16 cellular contexts compared by ENCODE assay signal in genomic region chr17:80860703-80861359, GRCh38.
DNase-seq lines count a peak whose midpoint lies in the region; ATAC-seq and TF ChIP-seq lines count a peak whose summit lies in the region.
"Had no signal": no experiment of that assay in that cellular context is flagged by ENCODE, and none has a peak within 500 bp of the region (broad histone marks: within the 10 kb centered on the region; RNA-seq: fewer than 3 reads in every experiment).

No MANE protein-coding gene starts in this region.

- H3K4me3 ChIP-seq in NT2/D1 (ENCODE audit: insufficient read length, low read depth) (no peak overlapping the region), sigmoid colon (no peak overlapping the region)
- H3K4me3 ChIP-seq: esophagus muscularis mucosa, MG63 had no signal

- peaks cover 8% of the 10 kb centered on the region for H3K9me3 Mint-ChIP-seq in activated CD8-positive, alpha-beta memory T cell treated with anti-CD3 and anti-CD28 coated beads, Interleukin-2, amount 10 ng/mL, durations not matched to agents 7 days and 5 days (ENCODE audit: low read depth)
- peaks cover 17% of the 10 kb centered on the region for H3K9me3 Mint-ChIP-seq in activated naive CD8-positive, alpha-beta T cell treated with anti-CD3 and anti-CD28 coated beads for 36 hours

- no peak for ATAC-seq in activated CD8-positive, alpha-beta memory T cell treated with anti-CD3 and anti-CD28 coated beads, Interleukin-2, amount 10 ng/mL, durations not matched to agents 7 days and 5 days
- no peak for ATAC-seq in GM18502 (IDR thresholded peaks at IDR 0.05; ENCODE audit: poor library complexity, unreplicated experiment)

- peak overlapping the region in 3 of 4 donors; percentile 57 to 72 (median 62) for H3K27ac ChIP-seq in sigmoid colon
- H3K27ac ChIP-seq: HL-60, parathyroid adenoma had no signal

- intact Hi-C loops in sigmoid colon (cut with DNase I), result loop anchor here (2.0 to 10.0 kb wide), 3 partner anchors 74 to 434 kb away; partner anchors contain the start of gene NPTX1

- peak overlapping the region; percentile 37 for H3K4me3 Mint-ChIP-seq in activated CD8-positive, alpha-beta memory T cell treated with anti-CD3 and anti-CD28 coated beads, Interleukin-2, amount 10 ng/mL, durations not matched to agents 7 days and 5 days
- H3K4me3 Mint-ChIP-seq in activated naive CD8-positive, alpha-beta T cell treated with anti-CD3 and anti-CD28 coated beads for 36 hours, result no peak overlapping the region
- H3K4me3 Mint-ChIP-seq: H9 had no signal

- TF ChIP-seq CTCF in sigmoid colon (IDR thresholded peaks at IDR 0.05), result no peak

- peaks cover 79% of the 10 kb centered on the region for H3K36me3 Mint-ChIP-seq in activated CD8-positive, alpha-beta memory T cell treated with anti-CD3 and anti-CD28 coated beads, Interleukin-2, amount 10 ng/mL, durations not matched to agents 7 days and 5 days
- H3K36me3 Mint-ChIP-seq in activated naive CD8-positive, alpha-beta T cell treated with anti-CD3 and anti-CD28 coated beads for 36 hours, result peaks cover 74% of the 10 kb centered on the region

- peaks cover 37% of the 10 kb centered on the region for H3K36me3 ChIP-seq in NT2/D1 (ENCODE audit: insufficient read depth, insufficient read length, low read length)
- no peaks in the 10 kb centered on the region for H3K36me3 ChIP-seq in sigmoid colon

- H3K4me1 ChIP-seq in NT2/D1 (ENCODE audit: insufficient read depth, insufficient read length), result peaks cover 19% of the 10 kb centered on the region
- H3K4me1 ChIP-seq in sigmoid colon, result peaks cover 0 to 55% (median 44%) of the 10 kb centered on the region in 4 donors

- H3K9me3 ChIP-seq in NT2/D1 (ENCODE audit: insufficient read depth, low read length), result peaks cover 6% of the 10 kb centered on the region; the same call in 1 of the 2 replicates
- no peaks in the 10 kb centered on the region for H3K9me3 ChIP-seq in sigmoid colon
- H3K9me3 ChIP-seq: esophagus muscularis mucosa, MG63 had no signal

- no peak for TF ChIP-seq POLR2A in sigmoid colon (IDR thresholded peaks at IDR 0.05)

- peak overlapping the region; percentile 99 for H3K27ac Mint-ChIP-seq in activated CD8-positive, alpha-beta memory T cell treated with anti-CD3 and anti-CD28 coated beads, Interleukin-2, amount 10 ng/mL, durations not matched to agents 7 days and 5 days
- H3K27ac Mint-ChIP-seq in activated naive CD8-positive, alpha-beta T cell treated with anti-CD3 and anti-CD28 coated beads for 36 hours, result peak overlapping the region; percentile 88

- H3K4me1 Mint-ChIP-seq in activated CD8-positive, alpha-beta memory T cell treated with anti-CD3 and anti-CD28 coated beads, Interleukin-2, amount 10 ng/mL, durations not matched to agents 7 days and 5 days, result peaks cover 95% of the 10 kb centered on the region
- H3K4me1 Mint-ChIP-seq in activated naive CD8-positive, alpha-beta T cell treated with anti-CD3 and anti-CD28 coated beads for 36 hours, result peaks cover 70% of the 10 kb centered on the region

- CTCF ChIA-PET in activated CD8-positive, alpha-beta memory T cell treated with anti-CD3 and anti-CD28 coated beads, Interleukin-2, amount 10 ng/mL, durations not matched to agents 7 days and 5 days (lab: Charles Lee), result interaction anchor here (0.5 to 2.3 kb wide), 6 partner anchors 15 to 86 kb away, joined by 3 to 8 read pairs (median 6); no protein-coding TSS in a partner anchor

- DNase-seq in activated CD8-positive, alpha-beta memory T cell treated with anti-CD3 and anti-CD28 coated beads, Interleukin-2, amount 10 ng/mL, durations not matched to agents 7 days and 5 days, result no peak
- no peak for DNase-seq in activated CD8-positive, alpha-beta memory T cell treated with anti-CD3 and anti-CD28 coated beads, Interleukin-2, amount 50 U/mL, for 4 hours
- DNase-seq in NT2/D1 (ENCODE audit: low read depth, low spot score) (no peak), sigmoid colon (no peak), NCI-H2107 (lab: John Stamatoyannopoulos, UW) (no peak), Kasumi-1 (lab: John Stamatoyannopoulos, UW) (no peak)
- DNase-seq in activated naive CD8-positive, alpha-beta T cell treated with anti-CD3 and anti-CD28 coated beads for 36 hours, result no peak
- DNase-seq: activated CD4-positive, CD25-positive, alpha-beta regulatory T cell; activated gamma-delta T cell; H9; mesendoderm; MG63 had no signal

- H3K27me3 ChIP-seq in NT2/D1 (ENCODE audit: insufficient read depth, insufficient read length) (no peaks in the 10 kb centered on the region), sigmoid colon (no peaks in the 10 kb centered on the region)
- H3K27me3 ChIP-seq: esophagus muscularis mucosa, MG63 had no signal

- WGBS in sigmoid colon, 2 donors, result 83 to 88% methylated on average over 11 of the region's 11 CpGs

- TF ChIP-seq EP300 in sigmoid colon (IDR thresholded peaks at IDR 0.05), result no peak

- no peaks in the 10 kb centered on the region for H3K27me3 Mint-ChIP-seq in activated CD8-positive, alpha-beta memory T cell treated with anti-CD3 and anti-CD28 coated beads, Interleukin-2, amount 10 ng/mL, durations not matched to agents 7 days and 5 days
- H3K27me3 Mint-ChIP-seq in activated naive CD8-positive, alpha-beta T cell treated with anti-CD3 and anti-CD28 coated beads for 36 hours, result no peaks in the 10 kb centered on the region

- peak overlapping the region; percentile 45 for H3K9ac ChIP-seq in NT2/D1 (ENCODE audit: insufficient read length, low read depth)
- H3K9ac ChIP-seq: parathyroid adenoma had no signal
